In the genomic region with DNA sequence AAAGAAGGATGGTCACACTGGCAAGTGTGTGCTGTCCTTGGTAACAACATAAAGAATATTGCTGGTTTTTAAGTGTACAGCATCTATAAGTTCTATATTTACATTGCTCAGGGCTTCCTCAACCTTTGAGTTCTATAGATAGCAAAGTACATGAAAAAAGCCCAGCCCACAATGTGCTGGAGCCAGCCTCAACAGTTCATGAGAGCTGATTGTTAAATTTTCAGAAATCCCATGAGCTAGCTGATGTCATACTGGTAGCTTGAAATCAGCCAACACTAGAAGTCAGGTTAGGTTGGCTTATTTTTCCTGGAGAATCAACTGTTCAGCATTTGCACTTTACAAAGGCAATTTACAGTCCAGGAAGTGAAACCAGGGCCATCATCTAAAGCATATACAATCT, we compare ENCODE assay signal across 19 cellular contexts.
"Had no signal": no experiment of that assay in that cellular context is flagged by ENCODE, and none has a peak within 500 bp of the region (broad histone marks: within the 10 kb centered on the region; RNA-seq: fewer than 3 reads in every experiment).

No MANE protein-coding gene starts in this region.

- DNase-seq: dermis blood vessel endothelial cell; effector CD4-positive, alpha-beta T cell; endodermal cell; foreskin melanocyte; heart left ventricle; hippocampal formation; kidney glomerular epithelial cell; mammary epithelial cell; naive thymus-derived CD4-positive, alpha-beta T cell; psoas muscle; stimulated activated CD4-positive, alpha-beta T cell treated with anti-CD3 and anti-CD28 coated beads, Interleukin-2, amount 100 ng/mL, for 24 hours; stimulated activated CD4-positive, alpha-beta T cell treated with anti-CD3 and anti-CD28 coated beads, Interleukin-4, amount 100 ng/mL, for 4 hours; stimulated activated naive B cell treated with anti-CD40 and anti-IgM and Interleukin-4, amounts not matched to agents 10 μg/mL and 1 μg/mL and 100 μg/mL, for 72 hours; stimulated activated naive CD8-positive, alpha-beta T cell treated with anti-CD3 and anti-CD28 coated beads, Interleukin-15, amount 100 ng/mL, for 72 hours; testis; upper lobe of right lung had no signal

- H3K27me3 ChIP-seq: heart left ventricle, neutrophil, testis, tibial nerve, upper lobe of right lung, vagina had no signal

- H3K36me3 ChIP-seq: heart left ventricle, tibial nerve, upper lobe of right lung, vagina had no signal

- H3K4me3 ChIP-seq: heart left ventricle, psoas muscle, testis, tibial nerve, upper lobe of right lung, vagina had no signal

- H3K9me3 ChIP-seq: heart left ventricle, neutrophil, testis, tibial nerve, upper lobe of right lung, vagina had no signal

- H3K4me1 ChIP-seq: heart left ventricle, testis, tibial nerve, upper lobe of right lung, vagina had no signal

- H3K27ac ChIP-seq: heart left ventricle, neutrophil, psoas muscle, testis, tibial nerve, upper lobe of right lung, vagina had no signal
